Comparison of ENCODE assay signal across 10 cellular contexts in genomic region chr7:47580175-47580701, GRCh38. TPM values are rescaled to one million over a fixed set of nuclear protein-coding genes. Genes with fewer than 3 reads are reported as not detected.
DNase-seq lines count a peak whose midpoint lies in the region; ATAC-seq and TF ChIP-seq lines count a peak whose summit lies in the region.
"Had no signal": no experiment of that assay in that cellular context is flagged by ENCODE, and none has a peak within 500 bp of the region (broad histone marks: within the 10 kb centered on the region; RNA-seq: fewer than 3 reads in every experiment).

No MANE protein-coding gene starts in this region.

- no peaks in the 10 kb centered on the region for H3K36me3 Mint-ChIP-seq in activated naive CD4-positive, alpha-beta T cell treated with anti-CD3 and anti-CD28 coated beads, Interleukin-2, amount 10 ng/mL, durations not matched to agents 7 days and 5 days

- WGBS in psoas muscle, 3 donors = 59 to 73% (median 67%) methylated on average over 7 of the region's 7 CpGs

- no peaks in the 10 kb centered on the region for H3K9me3 Mint-ChIP-seq in activated naive CD4-positive, alpha-beta T cell treated with anti-CD3 and anti-CD28 coated beads, Interleukin-2, amount 10 ng/mL, durations not matched to agents 7 days and 5 days

- H3K4me1 ChIP-seq in psoas muscle = peaks cover 29% of the 10 kb centered on the region

- no peak overlapping the region for H3K27ac Mint-ChIP-seq in activated naive CD4-positive, alpha-beta T cell treated with anti-CD3 and anti-CD28 coated beads, Interleukin-2, amount 10 ng/mL, durations not matched to agents 7 days and 5 days

- DNase-seq in EH (ENCODE audit: low read depth) (peak; percentile 70), RPMI7951 (ENCODE audit: low read depth) (peak; percentile 64), fibroblast of pulmonary artery (ENCODE audit: low read depth) (peak; percentile 50), psoas muscle (no peak), 8988T (no peak), GDM1 (lab: John Stamatoyannopoulos, UW) (no peak), SKM-1 treated with dmso at 0.1 percent for 144 hours (lab: John Stamatoyannopoulos, UW; ENCODE audit: unreplicated experiment) (no peak)
- no peak for DNase-seq in activated naive CD4-positive, alpha-beta T cell treated with anti-CD3 and anti-CD28 coated beads, Interleukin-2, amount 10 ng/mL, durations not matched to agents 7 days and 5 days
- DNase-seq: stimulated activated naive CD8-positive, alpha-beta T cell treated with anti-CD3 and anti-CD28 coated beads, Interleukin-15, Interleukin-2, amounts not matched to agents 100 U/mL and 50 U/mL, for 24 hours had no signal

- H3K27me3 ChIP-seq in psoas muscle (ENCODE audit: insufficient read depth in 3 of 3, low read length in 2 of 3) = no peaks in the 10 kb centered on the region

- no peaks in the 10 kb centered on the region for H3K9me3 ChIP-seq in psoas muscle

- intact Hi-C loops in psoas muscle (cut with DNase I) = loop anchor here (5.0 to 10.0 kb wide), 3 partner anchors 93 to 235 kb away; no protein-coding TSS in a partner anchor

- no peaks in the 10 kb centered on the region for H3K36me3 ChIP-seq in psoas muscle (ENCODE audit: insufficient read depth in 1 of 2, low read depth in 1 of 2)

- ATAC-seq in psoas muscle = no peak
- ATAC-seq: stimulated activated naive CD8-positive, alpha-beta T cell treated with anti-CD3 and anti-CD28 coated beads, Interleukin-15, Interleukin-2, amounts not matched to agents 100 U/mL and 50 U/mL, for 24 hours had no signal

- H3K4me1 Mint-ChIP-seq in activated naive CD4-positive, alpha-beta T cell treated with anti-CD3 and anti-CD28 coated beads, Interleukin-2, amount 10 ng/mL, durations not matched to agents 7 days and 5 days = peaks cover 6% of the 10 kb centered on the region

- no peak for TF ChIP-seq CTCF in fibroblast of pulmonary artery (IDR thresholded peaks at IDR 0.05; ENCODE audit: low read length, missing control alignments)
- no peak for TF ChIP-seq CTCF in psoas muscle (IDR thresholded peaks at IDR 0.05)

- H3K27ac ChIP-seq in psoas muscle = no peak overlapping the region
- H3K27ac ChIP-seq: parathyroid adenoma had no signal

- H3K4me3 Mint-ChIP-seq in activated naive CD4-positive, alpha-beta T cell treated with anti-CD3 and anti-CD28 coated beads, Interleukin-2, amount 10 ng/mL, durations not matched to agents 7 days and 5 days = no peak overlapping the region

- peak overlapping the region; percentile 81 for H3K4me3 ChIP-seq in fibroblast of pulmonary artery (replicated peaks; ENCODE audit: low read depth, low read length)
- peak overlapping the region; percentile 73 for H3K4me3 ChIP-seq in psoas muscle

- CTCF ChIA-PET in activated naive CD4-positive, alpha-beta T cell treated with anti-CD3 and anti-CD28 coated beads, Interleukin-2, amount 10 ng/mL, durations not matched to agents 7 days and 5 days (lab: Charles Lee) = no interaction called here

- H3K27me3 Mint-ChIP-seq in activated naive CD4-positive, alpha-beta T cell treated with anti-CD3 and anti-CD28 coated beads, Interleukin-2, amount 10 ng/mL, durations not matched to agents 7 days and 5 days = peaks cover 65% of the 10 kb centered on the region

RNA-seq across cellular contexts. Expression of gene TNS3, which starts 1.7 kb away (rescaled TPM):
- total RNA-seq in RPMI7951 (2014; rRNA removed; shearing (Covaris generic)) = 147 and 149 TPM in 2 replicates
- 10 to 100 TPM; 35.0 to 75.3 (median 45.6) TPM for total RNA-seq in psoas muscle
- 10 to 100 TPM; 11.5 to 20.2 (median 12.5) TPM for polyA plus RNA-seq in psoas muscle

Comparison
In these comparisons a context has a peak if more than half of its experiments do, and no peak if none do; other contexts are left out.
1. DNase-seq: peak in EH (single experiment), RPMI7951 (single experiment) and fibroblast of pulmonary artery (single experiment); none in psoas muscle (0 of 2), 8988T (single experiment), GDM1 (single experiment), activated naive CD4-positive, alpha-beta T cell treated with anti-CD3 and anti-CD28 coated beads, Interleukin-2, amount 10 ng/mL, durations not matched to agents 7 days and 5 days (single experiment) and SKM-1 treated with dmso at 0.1 percent for 144 hours (single experiment).